24 cellular contexts compared by ENCODE assay signal in the genomic region with DNA sequence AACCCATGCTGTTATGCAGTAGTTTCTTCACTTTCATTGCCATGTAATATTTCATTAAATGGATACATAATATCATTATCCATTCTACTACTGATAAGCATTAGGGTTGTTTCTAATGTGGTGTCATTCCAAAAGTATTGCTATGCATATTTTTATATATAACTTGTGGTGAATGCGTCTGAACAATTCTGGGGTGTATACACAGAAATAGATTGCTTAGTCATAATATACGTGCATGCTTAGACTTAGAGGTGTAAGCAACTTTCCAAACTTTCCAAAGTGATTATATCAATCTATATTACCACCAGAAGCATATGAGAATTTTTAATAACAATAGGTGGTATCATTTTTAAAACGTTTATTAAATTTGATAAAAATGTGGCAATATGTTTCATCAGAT.
A peak's percentile ranks its signal among the peaks of the same experiment; 100 is the strongest.
DNase-seq lines count a peak whose midpoint lies in the region; ATAC-seq, FAIRE-seq and TF ChIP-seq lines count a peak whose summit lies in the region.
"Had no signal": no experiment of that assay in that cellular context is flagged by ENCODE, and none has a peak within 500 bp of the region (broad histone marks: within the 10 kb centered on the region; RNA-seq: fewer than 3 reads in every experiment).

No MANE protein-coding gene starts in this region.

- H3K36me3 ChIP-seq in GM12878 (ENCODE audit: control insufficient read depth in 2 of 2, insufficient read depth in 2 of 2, low read length in 1 of 2), result no peaks in the 10 kb centered on the region
- H3K36me3 ChIP-seq: BE2C, BLaER1 had no signal

- FAIRE-seq in GM12878 (lab: Jason Lieb, UNC), result no peak
- FAIRE-seq: GM12891, GM19239 had no signal

- no peak for TF ChIP-seq EP300 in GM12878 (IDR thresholded peaks at IDR 0.05; ENCODE audit: borderline replicate concordance in 1 of 2, control insufficient read depth in 1 of 2, low read depth in 2 of 2, low read length in 2 of 2)

- no peaks in the 10 kb centered on the region for H3K27me3 ChIP-seq in GM12878 (replicated peaks in 1 of 2; ENCODE audit: control insufficient read depth in 2 of 2, insufficient read depth in 2 of 2, low read length in 1 of 2)
- H3K27me3 ChIP-seq: BE2C, BLaER1 had no signal

- H3K79me2 ChIP-seq in GM12878 (ENCODE audit: control insufficient read depth, insufficient read depth, low read length), result no peaks in the 10 kb centered on the region

- no peak for TF ChIP-seq POLR2A in GM12878 (IDR thresholded peaks at IDR 0.05; ENCODE audit: low read depth, low read length)

- H3K4me3 ChIP-seq in GM08714 (ENCODE audit: low read length), result peak overlapping the region; percentile 18; the same call in 1 of the 2 replicates
- H3K4me3 ChIP-seq in GM12878, result no peak overlapping the region
- H3K4me3 ChIP-seq: BLaER1 had no signal

- no peak overlapping the region for H3K9ac ChIP-seq in GM12878 (ENCODE audit: control insufficient read depth, insufficient read depth, low read length)
- H3K9ac ChIP-seq: BLaER1 had no signal

- TF ChIP-seq CTCF in GM12878 (IDR thresholded peaks at IDR 0.05 in 2 of 3, conservative IDR thresholded peaks at IDR 0.05 in 1 of 3; ENCODE audit: control insufficient read depth in 2 of 3, extremely low read depth in 1 of 3, insufficient read depth in 1 of 3, low read depth in 3 of 3, low read length in 3 of 3) (no peak), omental fat pad (IDR thresholded peaks at IDR 0.05) (no peak)

- RAD21 ChIA-PET in GM12878 (lab: Charles Lee; ENCODE audit: unreplicated experiment), result interaction anchor here (1.0 to 2.3 kb wide), 4 partner anchors 15 to 41 kb away, joined by 3 to 13 read pairs (median 4); no protein-coding TSS in a partner anchor

- no peaks in the 10 kb centered on the region for H3K9me3 ChIP-seq in GM12878 (replicated peaks; ENCODE audit: control insufficient read depth, insufficient read depth, low read length)
- H3K9me3 ChIP-seq: BE2C, BLaER1 had no signal

- DNase-seq in GM12878 (ENCODE audit: low read depth, low spot score) (no peak), SW 1271 (lab: John Stamatoyannopoulos, UW) (no peak), omental fat pad (ENCODE audit: low spot score) (no peak)
- DNase-seq: 8988T; ACHN; BE2C; C1 segment of cervical spinal cord; CD4-positive, alpha-beta memory T cell; CD4-positive, CD25-positive, alpha-beta regulatory T cell; CD8-positive, alpha-beta memory T cell; COR-L47; DMS 273 treated with DMSO at 0.1 percent for 48 hours; DMS153; DMS53; DMS79; DND-41; EL; GF-D8 had no signal

- no peak overlapping the region for H2AFZ ChIP-seq in GM12878 (ENCODE audit: control insufficient read depth, low read depth, low read length)

- intact Hi-C loops in GM12878 (cut with micrococcal nuclease; ENCODE audit: unreplicated experiment), result no loop called here

- no peak overlapping the region for H3K27ac ChIP-seq in GM12878 (ENCODE audit: control insufficient read depth, insufficient read depth)
- H3K27ac ChIP-seq: BLaER1 had no signal

- no peak for TF ChIP-seq RAD21 in GM12878 (IDR thresholded peaks at IDR 0.05; ENCODE audit: insufficient read depth, low read depth, low read length)

- WGBS in GM12878 (ENCODE audit: insufficient coverage, insufficient replicate concordance, low lambda C conversion rate, missing lambda C conversion rate), result 0% methylated on average over 3 of the region's 3 CpGs

- H3K4me2 ChIP-seq in GM12878 (ENCODE audit: control insufficient read depth, insufficient read depth), result no peak overlapping the region
- H3K4me2 ChIP-seq: BLaER1 had no signal

- ATAC-seq in GM18868 (IDR thresholded peaks at IDR 0.05; ENCODE audit: unreplicated experiment) (peak; percentile 51), GM12878 (peak; percentile 47), GM18870 (IDR thresholded peaks at IDR 0.05; ENCODE audit: unreplicated experiment) (no peak), omental fat pad (ENCODE audit: low FRiP score) (no peak)

- in situ Hi-C loops in GM12878 (cut with MboI), result no loop called here

- no peaks in the 10 kb centered on the region for H4K20me1 ChIP-seq in GM12878 (ENCODE audit: control insufficient read depth, insufficient read depth)
- H4K20me1 ChIP-seq: BLaER1 had no signal

- POLR2A ChIA-PET in GM12878 (lab: Charles Lee), result no interaction called here

- no peaks in the 10 kb centered on the region for H3K4me1 ChIP-seq in GM12878 (ENCODE audit: control insufficient read depth, insufficient read depth, low read length)
- H3K4me1 ChIP-seq: BE2C, BLaER1 had no signal

- SMC1A ChIA-PET in GM12878 (lab: Charles Lee; ENCODE audit: uncharacterized antibody, unreplicated experiment), result interaction anchor here (1.4 kb wide), 1 partner anchor 30 kb away, joined by 5 read pairs; no protein-coding TSS in a partner anchor

- no TSS peak for BruUV-seq in GM12878 (replicated peaks; lab: Mats Ljungman, UMichigan)

- CTCF ChIA-PET in GM12878 (lab: Yijun Ruan, JAX), result no interaction called here

TF ChIP-seq in GM12878, 131 proteins besides CTCF, POLR2A, EP300 and RAD21:
- TF ChIP-seq ATF7 (IDR thresholded peaks at IDR 0.05; ENCODE audit: low read depth), result 0 out of 2 replicates have a peak, but pooled peaks have one; percentile 17
- 0 out of 4 replicates have a peak, but pooled peaks of 1 of the 2 experiments have one; percentile 23 for TF ChIP-seq IKZF2 (IDR thresholded peaks at IDR 0.05)
- no peak for TF ChIP-seq MEF2A (IDR thresholded peaks at IDR 0.05; ENCODE audit: insufficient read depth, low read depth, low read length)
- TF ChIP-seq IKZF1 (conservative IDR thresholded peaks at IDR 0.05), result peak; percentile 31; the same call in 1 of the 2 replicates
- peak; percentile 36; the same call in 1 of the 2 replicates for TF ChIP-seq BACH1 (IDR thresholded peaks at IDR 0.05; ENCODE audit: borderline replicate concordance)
- no peak for TF ChIP-seq RBBP5 (conservative IDR thresholded peaks at IDR 0.05)
- TF ChIP-seq PAX8 (IDR thresholded peaks at IDR 0.05), result no peak
- TF ChIP-seq ZZZ3 (IDR thresholded peaks at IDR 0.05; ENCODE audit: control insufficient read depth, insufficient read length, low read depth), result no peak
- TF ChIP-seq BCLAF1 (IDR thresholded peaks at IDR 0.05), result no peak
- peak; percentile 52 for TF ChIP-seq MEF2B (IDR thresholded peaks at IDR 0.05; ENCODE audit: partially characterized antibody, poor library complexity, severe bottlenecking)

Comparison
In these comparisons a context has a peak if more than half of its experiments do, and no peak if none do; other contexts are left out.
1. ATAC-seq: peak in GM18868 (single experiment) and GM12878 (single experiment); none in GM18870 (single experiment) and omental fat pad (single experiment).